ENCODE assay signal across 8 cellular contexts in the genomic region with DNA sequence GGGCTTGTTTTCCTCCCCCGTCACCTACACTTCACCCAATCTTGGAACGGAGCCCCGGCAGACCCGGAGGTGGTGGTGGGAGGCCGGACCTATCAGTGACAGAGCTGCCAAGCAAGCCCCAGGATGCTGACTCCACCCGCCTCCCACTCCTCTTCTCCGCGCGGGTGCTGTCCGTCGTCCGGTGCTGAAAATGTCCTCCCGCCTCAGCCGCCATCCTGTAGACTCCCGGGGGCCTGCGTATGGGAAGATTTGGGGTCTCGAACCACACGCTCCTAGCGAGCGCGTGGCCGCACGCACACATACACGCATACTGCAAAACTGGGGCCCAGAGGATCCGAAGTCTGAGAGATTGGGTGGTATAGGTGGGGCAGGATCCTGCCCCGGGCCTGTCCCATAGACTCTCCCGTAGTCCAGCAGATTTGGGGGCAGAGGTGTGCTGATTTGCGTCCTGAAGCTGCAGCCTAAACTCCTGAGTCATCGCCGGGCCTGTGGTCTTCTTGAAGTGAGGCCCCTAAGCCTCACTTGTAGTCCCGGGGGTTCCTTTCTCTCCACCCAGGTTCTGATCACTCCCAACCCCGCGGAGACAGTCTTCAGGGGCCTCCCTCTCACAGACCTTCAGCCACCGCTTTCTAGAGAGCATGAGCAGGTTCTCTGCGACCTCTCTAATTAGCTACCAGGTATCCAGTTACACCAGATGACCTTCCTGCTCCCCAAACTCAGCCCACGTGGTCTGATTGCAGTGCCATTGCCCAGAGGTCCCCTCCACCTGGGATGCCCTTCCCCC. TPM values are rescaled to one million over a fixed set of nuclear protein-coding genes. Genes with fewer than 3 reads are reported as not detected.
DNase-seq lines count a peak whose midpoint lies in the region; ATAC-seq and TF ChIP-seq lines count a peak whose summit lies in the region.

No MANE protein-coding gene starts in this region.

- peak; percentile 80 for DNase-seq in NCI-H82 (lab: John Stamatoyannopoulos, UW)
- no peak for DNase-seq in NCI-H82 treated with DMSO at 0.1 percent for 48 hours (lab: John Stamatoyannopoulos, UW; ENCODE audit: unreplicated experiment)
- peak; percentile 89 for DNase-seq in RPMI8226
- peak; percentile 75 for DNase-seq in right atrium auricular region (ENCODE audit: low spot score)
- no peak for DNase-seq in gastrocnemius medialis
- no peak for DNase-seq in NCI-H526 (lab: John Stamatoyannopoulos, UW)

- intact Hi-C loops in gastrocnemius medialis (cut with DNase I; ENCODE audit: low total_unique reads), result loop anchor here (1.0 to 2.0 kb wide), 2 partner anchors 21 to 287 kb away; a partner anchor contains a TSS

- H3K9me3 ChIP-seq in right atrium auricular region (no peaks in the 10 kb centered on the region), gastrocnemius medialis (no peaks in the 10 kb centered on the region)

- peaks cover 4% of the 10 kb centered on the region for H3K36me3 Mint-ChIP-seq in activated naive CD8-positive, alpha-beta T cell

- H3K9me3 Mint-ChIP-seq in activated naive CD8-positive, alpha-beta T cell (ENCODE audit: low read depth), result no peaks in the 10 kb centered on the region

- peaks cover 12% of the 10 kb centered on the region for H3K27me3 Mint-ChIP-seq in activated naive CD8-positive, alpha-beta T cell

- TF ChIP-seq CTCF in right atrium auricular region (IDR thresholded peaks at IDR 0.05) (no peak), gastrocnemius medialis (IDR thresholded peaks at IDR 0.05 in 4 of 5, conservative IDR thresholded peaks at IDR 0.05 in 1 of 5) (no peak)

- in situ Hi-C loops in gastrocnemius medialis (cut with MboI; ENCODE audit: low sequenced_read_pairs in 4 of 4), result loop anchor here in 1 of 4 donors (10.0 kb wide), 1 partner anchor 65 kb away; no protein-coding TSS in a partner anchor

- H3K4me1 ChIP-seq in right atrium auricular region, result peaks cover 0 to 47% of the 10 kb centered on the region in 2 donors
- H3K4me1 ChIP-seq in gastrocnemius medialis, result peaks cover 20 to 36% of the 10 kb centered on the region in 2 donors

- H3K27me3 ChIP-seq in right atrium auricular region (peaks cover 0 to 11% of the 10 kb centered on the region in 2 donors), gastrocnemius medialis (peaks cover 14 to 25% (median 21%) of the 10 kb centered on the region in 3 donors)

- ATAC-seq in HG03025 (IDR thresholded peaks at IDR 0.05; ENCODE audit: low FRiP score, unreplicated experiment) (peak; percentile 39), gastrocnemius medialis (peak; percentile 14 to 38)

- H3K27ac ChIP-seq in right atrium auricular region, result peak overlapping the region; percentile 92 to 96
- peak overlapping the region; percentile 84 to 93 (median 92) for H3K27ac ChIP-seq in gastrocnemius medialis

- H3K4me3 ChIP-seq in right atrium auricular region, result peak overlapping the region; percentile 48 to 90
- H3K4me3 ChIP-seq in gastrocnemius medialis, result peak overlapping the region; percentile 64 to 91 (median 84)

- H3K36me3 ChIP-seq in right atrium auricular region (peaks cover 5% of the 10 kb centered on the region), gastrocnemius medialis (no peaks in the 10 kb centered on the region)

- no peak for TF ChIP-seq POLR2A in gastrocnemius medialis (IDR thresholded peaks at IDR 0.05)

- peaks cover 32% of the 10 kb centered on the region for H3K4me1 Mint-ChIP-seq in activated naive CD8-positive, alpha-beta T cell (ENCODE audit: low read depth)

- H3K4me3 Mint-ChIP-seq in activated naive CD8-positive, alpha-beta T cell, result peak overlapping the region; percentile 90

- H3K27ac Mint-ChIP-seq in activated naive CD8-positive, alpha-beta T cell, result peak overlapping the region; percentile 90

RNA-seq across cellular contexts. Expression of a gene that starts 0.8 kb away (rescaled TPM):
- total RNA-seq in right atrium auricular region (100 to 1,000 TPM in 1 of 2 donors, 10 to 100 TPM in 1; 68.1 to 100 TPM), gastrocnemius medialis (100 to 1,000 TPM; 106 to 137 (median 113) TPM)

RNA-seq across cellular contexts. Expression of a gene that starts 2.0 kb away (rescaled TPM):
- total RNA-seq in right atrium auricular region (1 to 10 TPM; 1.4 to 5.5 TPM), gastrocnemius medialis (not detected)

RNA-seq across cellular contexts. Expression of a gene that starts 11.8 kb away (rescaled TPM):
- total RNA-seq in right atrium auricular region (not detected), gastrocnemius medialis (not detected)

RNA-seq across cellular contexts. Expression of a gene that starts 21.3 kb away (rescaled TPM):
- total RNA-seq in right atrium auricular region, result 100 to 1,000 TPM in 1 of 2 donors, 10 to 100 TPM in 1; 95.6 to 115 TPM
- total RNA-seq in gastrocnemius medialis, result 100 to 1,000 TPM in 3 of 4 donors, 10 to 100 TPM in 1; 96.0 to 194 (median 130) TPM

RNA-seq across cellular contexts. Expression of a gene that starts 27.1 kb away (rescaled TPM):
- total RNA-seq in right atrium auricular region (10 to 100 TPM in 1 of 2 donors, 1 to 10 TPM in 1; 7.6 to 10.7 TPM), gastrocnemius medialis (1 to 10 TPM in 3 of 4 donors, under 1 TPM in 1; 0.46 to 4.6 (median 2.8) TPM)

Comparison
In these comparisons a context has a peak if more than half of its experiments do, and no peak if none do; other contexts are left out.
1. DNase-seq: peak in NCI-H82 (single experiment), RPMI8226 (single experiment) and right atrium auricular region (single experiment); none in NCI-H82 treated with DMSO at 0.1 percent for 48 hours (single experiment), gastrocnemius medialis (0 of 2) and NCI-H526 (0 of 2).